In the genomic region with DNA sequence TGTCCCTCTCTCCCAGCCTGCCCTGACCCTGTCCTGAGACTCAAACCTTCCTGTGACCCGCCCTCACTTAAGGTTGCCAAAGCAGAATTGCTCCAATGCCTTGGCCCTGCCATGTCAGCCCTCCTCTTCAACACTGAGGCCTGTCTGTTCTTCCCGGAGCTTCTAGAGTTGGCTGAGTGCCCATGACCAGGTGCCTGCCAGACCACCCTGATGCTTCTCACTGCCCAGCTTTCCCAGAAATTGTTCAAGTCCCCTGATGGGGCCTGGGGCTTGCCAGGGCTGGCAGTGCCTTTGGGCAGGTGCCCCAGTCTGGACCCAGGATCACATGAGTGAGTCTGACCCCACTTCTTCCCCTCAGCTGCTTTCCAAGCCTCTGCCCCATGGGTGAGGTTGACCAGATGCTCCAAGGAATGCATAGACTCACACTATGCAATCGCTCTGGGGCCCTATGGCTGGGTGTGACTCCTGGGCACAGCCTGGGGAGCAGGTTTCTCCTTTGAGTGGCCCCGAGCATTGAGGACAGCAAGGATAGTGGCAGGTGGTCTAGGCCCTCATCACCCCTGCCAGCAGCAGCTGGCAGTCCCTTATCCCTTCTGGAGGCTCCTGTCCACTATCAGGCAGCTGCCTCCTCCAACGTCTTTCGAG, we compare ENCODE assay signal across 29 cellular contexts. TPM values are rescaled to one million over a fixed set of nuclear protein-coding genes. Genes with fewer than 3 reads are reported as not detected.
DNase-seq lines count a peak whose midpoint lies in the region; ATAC-seq and TF ChIP-seq lines count a peak whose summit lies in the region.
"Had no signal": no experiment of that assay in that cellular context is flagged by ENCODE, and none has a peak within 500 bp of the region (broad histone marks: within the 10 kb centered on the region; RNA-seq: fewer than 3 reads in every experiment).

No MANE protein-coding gene starts in this region.

- intact Hi-C loops in natural killer cell (cut with micrococcal nuclease), result no loop called here
- intact Hi-C loops in activated T-helper 1 cell treated with anti-CD3 and anti-CD28 coated beads, Interleukin-12 subunit alpha, Interleukin-12 subunit beta, Interleukin-2, Interleukin-4 antibody, amounts not matched to agents 30 ng/mL and 10 ng/mL and 1 ng/mL, durations not matched to agents 14 hours and 24 hours and 36 hours (cut with micrococcal nuclease), result no loop called here

- H3K36me3 ChIP-seq in osteoblast (ENCODE audit: insufficient read depth, low read length), result no peaks in the 10 kb centered on the region
- H3K36me3 ChIP-seq in BE2C, result no peaks in the 10 kb centered on the region
- H3K36me3 ChIP-seq: heart right ventricle, prostate gland had no signal

- H3K27me3 ChIP-seq in osteoblast (ENCODE audit: insufficient read depth, low read length) (peaks cover 3% of the 10 kb centered on the region), BE2C (no peaks in the 10 kb centered on the region)

- H2AFZ ChIP-seq in osteoblast (ENCODE audit: low read length), result no peak overlapping the region
- H2AFZ ChIP-seq: GM23338 had no signal

- no peaks in the 10 kb centered on the region for H3K36me3 Mint-ChIP-seq in natural killer cell treated with Interleukin-12 subunit alpha and Interleukin-12 subunit beta and Interleukin-15 and Interleukin-18, amount 100 ng/mL, for 72 hours
- H3K36me3 Mint-ChIP-seq in natural killer cell, result no peaks in the 10 kb centered on the region
- H3K36me3 Mint-ChIP-seq in activated T-helper 1 cell treated with anti-CD3 and anti-CD28 coated beads, Interleukin-12 subunit alpha, Interleukin-12 subunit beta, Interleukin-2, Interleukin-4 antibody, amounts not matched to agents 30 ng/mL and 10 ng/mL and 1 ng/mL, durations not matched to agents 14 hours and 24 hours and 36 hours (ENCODE audit: low read depth), result peaks cover 6% of the 10 kb centered on the region
- H3K36me3 Mint-ChIP-seq: type B pancreatic cell had no signal

- H3K9me3 ChIP-seq in osteoblast (ENCODE audit: low read depth, low read length) (no peaks in the 10 kb centered on the region), BE2C (no peaks in the 10 kb centered on the region)
- H3K9me3 ChIP-seq: heart right ventricle, prostate gland had no signal

- H3K4me3 Mint-ChIP-seq in natural killer cell treated with Interleukin-12 subunit alpha and Interleukin-12 subunit beta and Interleukin-15 and Interleukin-18, amount 100 ng/mL, for 72 hours, result no peak overlapping the region
- H3K4me3 Mint-ChIP-seq in natural killer cell, result no peak overlapping the region
- H3K4me3 Mint-ChIP-seq in activated T-helper 1 cell treated with anti-CD3 and anti-CD28 coated beads, Interleukin-12 subunit alpha, Interleukin-12 subunit beta, Interleukin-2, Interleukin-4 antibody, amounts not matched to agents 30 ng/mL and 10 ng/mL and 1 ng/mL, durations not matched to agents 14 hours and 24 hours and 36 hours, result no peak overlapping the region
- H3K4me3 Mint-ChIP-seq: activated CD8-positive, alpha-beta T cell treated with anti-CD3 and anti-CD28 coated beads, Interleukin-2, amount 10 ng/mL, durations not matched to agents 7 days and 5 days; GM23338; type B pancreatic cell had no signal

- DNase-seq in natural killer cell treated with Interleukin-12 subunit alpha and Interleukin-12 subunit beta and Interleukin-15 and Interleukin-18, amount 100 ng/mL, for 72 hours (ENCODE audit: low spot score), result no peak
- DNase-seq in natural killer cell (no peak), osteoblast (ENCODE audit: insufficient read length, low spot score, missing footprints) (peak; percentile 72), COLO829 (ENCODE audit: low spot score) (no peak), BE2C (no peak), NCI-H774 (lab: John Stamatoyannopoulos, UW) (no peak)
- DNase-seq in activated T-helper 1 cell treated with anti-CD3 and anti-CD28 coated beads, Interleukin-12 subunit alpha, Interleukin-12 subunit beta, Interleukin-2, Interleukin-4 antibody, amounts not matched to agents 30 ng/mL and 10 ng/mL and 1 ng/mL, durations not matched to agents 14 hours and 24 hours and 36 hours (ENCODE audit: low spot score), result no peak
- DNase-seq: activated CD8-positive, alpha-beta T cell treated with anti-CD3 and anti-CD28 coated beads, Interleukin-2, amount 10 ng/mL, durations not matched to agents 7 days and 5 days; amniotic stem cell; heart right ventricle; IMR-90; NCI-H1694 treated with DMSO at 0.1 percent for 48 hours; NCI-H2171; NCI-H526; SHP77 treated with DMSO at 0.1 percent for 48 hours; stimulated activated CD4-positive, alpha-beta T cell treated with anti-CD3 and anti-CD28 coated beads, Interleukin-15, amount 100 ng/mL, for 24 hours; stimulated activated CD4-positive, alpha-beta T cell treated with anti-CD3 and anti-CD28 coated beads, Interleukin-4, amount 100 ng/mL, for 4 hours had no signal

- H3K4me2 ChIP-seq in osteoblast (ENCODE audit: insufficient read depth, low read length), result no peak overlapping the region
- H3K4me2 ChIP-seq: GM23338 had no signal

- peak overlapping the region; percentile 56 to 95 for H3K27ac Mint-ChIP-seq in natural killer cell treated with Interleukin-12 subunit alpha and Interleukin-12 subunit beta and Interleukin-15 and Interleukin-18, amount 100 ng/mL, for 72 hours
- H3K27ac Mint-ChIP-seq in natural killer cell, result peak overlapping the region in 1 of 2 donors; percentile 14
- H3K27ac Mint-ChIP-seq in activated T-helper 1 cell treated with anti-CD3 and anti-CD28 coated beads, Interleukin-12 subunit alpha, Interleukin-12 subunit beta, Interleukin-2, Interleukin-4 antibody, amounts not matched to agents 30 ng/mL and 10 ng/mL and 1 ng/mL, durations not matched to agents 14 hours and 24 hours and 36 hours, result peak overlapping the region; percentile 14
- H3K27ac Mint-ChIP-seq: activated CD8-positive, alpha-beta T cell treated with anti-CD3 and anti-CD28 coated beads, Interleukin-2, amount 10 ng/mL, durations not matched to agents 7 days and 5 days; GM23338; type B pancreatic cell had no signal

- H3K4me1 Mint-ChIP-seq in natural killer cell treated with Interleukin-12 subunit alpha and Interleukin-12 subunit beta and Interleukin-15 and Interleukin-18, amount 100 ng/mL, for 72 hours (ENCODE audit: low read depth in 2 of 2), result peaks cover 18 to 31% of the 10 kb centered on the region in 2 donors
- peaks cover 31 to 44% of the 10 kb centered on the region in 2 donors for H3K4me1 Mint-ChIP-seq in natural killer cell
- peaks cover 29% of the 10 kb centered on the region for H3K4me1 Mint-ChIP-seq in activated T-helper 1 cell treated with anti-CD3 and anti-CD28 coated beads, Interleukin-12 subunit alpha, Interleukin-12 subunit beta, Interleukin-2, Interleukin-4 antibody, amounts not matched to agents 30 ng/mL and 10 ng/mL and 1 ng/mL, durations not matched to agents 14 hours and 24 hours and 36 hours (ENCODE audit: low read depth)

- no peak overlapping the region for H3K4me3 ChIP-seq in osteoblast (ENCODE audit: insufficient read depth, low read length)
- no peak overlapping the region for H3K4me3 ChIP-seq in BE2C (ENCODE audit: low read depth, low read length)
- H3K4me3 ChIP-seq: GM23338, heart right ventricle, prostate gland had no signal

- no peaks in the 10 kb centered on the region for H4K20me1 ChIP-seq in osteoblast (ENCODE audit: insufficient read depth, low read length)

- ATAC-seq in natural killer cell treated with Interleukin-12 subunit alpha and Interleukin-12 subunit beta and Interleukin-15 and Interleukin-18, amount 100 ng/mL, for 72 hours, result no peak
- ATAC-seq in natural killer cell, result no peak
- ATAC-seq: activated CD8-positive, alpha-beta T cell treated with anti-CD3 and anti-CD28 coated beads, Interleukin-2, amount 10 ng/mL, durations not matched to agents 7 days and 5 days; GM23338; heart right ventricle; Panc1 had no signal

- H3K4me1 ChIP-seq in osteoblast (ENCODE audit: insufficient read depth, low read length), result peaks cover 4% of the 10 kb centered on the region
- H3K4me1 ChIP-seq in BE2C, result no peaks in the 10 kb centered on the region
- H3K4me1 ChIP-seq: prostate gland had no signal

- H3K27ac ChIP-seq in osteoblast (ENCODE audit: low read depth, low read length), result no peak overlapping the region
- H3K27ac ChIP-seq: heart right ventricle, prostate gland had no signal

- H3K79me2 ChIP-seq in osteoblast (ENCODE audit: insufficient read depth, low read length), result no peaks in the 10 kb centered on the region

- H3K9me3 Mint-ChIP-seq in natural killer cell treated with Interleukin-12 subunit alpha and Interleukin-12 subunit beta and Interleukin-15 and Interleukin-18, amount 100 ng/mL, for 72 hours, result no peaks in the 10 kb centered on the region
- H3K9me3 Mint-ChIP-seq in natural killer cell, result no peaks in the 10 kb centered on the region
- H3K9me3 Mint-ChIP-seq in activated T-helper 1 cell treated with anti-CD3 and anti-CD28 coated beads, Interleukin-12 subunit alpha, Interleukin-12 subunit beta, Interleukin-2, Interleukin-4 antibody, amounts not matched to agents 30 ng/mL and 10 ng/mL and 1 ng/mL, durations not matched to agents 14 hours and 24 hours and 36 hours, result no peaks in the 10 kb centered on the region
- H3K9me3 Mint-ChIP-seq: GM23338, type B pancreatic cell had no signal

- H3K27me3 Mint-ChIP-seq in natural killer cell treated with Interleukin-12 subunit alpha and Interleukin-12 subunit beta and Interleukin-15 and Interleukin-18, amount 100 ng/mL, for 72 hours, result no peaks in the 10 kb centered on the region
- H3K27me3 Mint-ChIP-seq in natural killer cell (ENCODE audit: low read depth in 2 of 2), result no peaks in the 10 kb centered on the region
- peaks cover 20% of the 10 kb centered on the region for H3K27me3 Mint-ChIP-seq in activated T-helper 1 cell treated with anti-CD3 and anti-CD28 coated beads, Interleukin-12 subunit alpha, Interleukin-12 subunit beta, Interleukin-2, Interleukin-4 antibody, amounts not matched to agents 30 ng/mL and 10 ng/mL and 1 ng/mL, durations not matched to agents 14 hours and 24 hours and 36 hours (ENCODE audit: insufficient read depth)

- no peak for TF ChIP-seq CTCF in natural killer cell (IDR thresholded peaks at IDR 0.05)
- TF ChIP-seq CTCF in osteoblast (IDR thresholded peaks at IDR 0.05; ENCODE audit: extremely low read depth, low read depth, low read length), result no peak
- no peak for TF ChIP-seq CTCF in BE2C (IDR thresholded peaks at IDR 0.05; ENCODE audit: low read depth, low read length)

RNA-seq across cellular contexts. Expression of a gene that starts 3.1 kb away (rescaled TPM):
- total RNA-seq in natural killer cell treated with Interleukin-12 subunit alpha and Interleukin-12 subunit beta and Interleukin-15 and Interleukin-18, amount 100 ng/mL, for 72 hours, result 100 to 1,000 TPM; 136 to 155 TPM
- total RNA-seq in natural killer cell (100 to 1,000 TPM; 385 to 498 (median 497) TPM), osteoblast (under 0.01 TPM in 2 replicates)
- 60.9 and 61.2 TPM in 2 replicates for total RNA-seq in activated T-helper 1 cell treated with anti-CD3 and anti-CD28 coated beads, Interleukin-12 subunit alpha, Interleukin-12 subunit beta, Interleukin-2, Interleukin-4 antibody, amounts not matched to agents 30 ng/mL and 10 ng/mL and 1 ng/mL, durations not matched to agents 14 hours and 24 hours and 36 hours
- polyA plus RNA-seq in BE2C (2012; ENCODE audit: insufficient read depth, insufficient read length, low read depth), result 0.37 TPM

RNA-seq across cellular contexts. Expression of a gene that starts 24.6 kb away (rescaled TPM):
- not detected for total RNA-seq in natural killer cell treated with Interleukin-12 subunit alpha and Interleukin-12 subunit beta and Interleukin-15 and Interleukin-18, amount 100 ng/mL, for 72 hours
- total RNA-seq in natural killer cell (not detected), osteoblast (not detected in 2 replicates)
- total RNA-seq in activated T-helper 1 cell treated with anti-CD3 and anti-CD28 coated beads, Interleukin-12 subunit alpha, Interleukin-12 subunit beta, Interleukin-2, Interleukin-4 antibody, amounts not matched to agents 30 ng/mL and 10 ng/mL and 1 ng/mL, durations not matched to agents 14 hours and 24 hours and 36 hours, result not detected in 2 replicates
- not detected for polyA plus RNA-seq in BE2C (2012; ENCODE audit: insufficient read depth, insufficient read length, low read depth)
- total RNA-seq: activated CD8-positive, alpha-beta T cell treated with anti-CD3 and anti-CD28 coated beads, Interleukin-2, amount 10 ng/mL, durations not matched to agents 7 days and 5 days; cerebellum; endothelial cell of umbilical vein; frontal cortex; GM23338; heart right ventricle; IMR-90; kidney epithelial cell; liver; myocyte; prostate gland; subcutaneous adipose tissue; T-helper 2 cell treated with Interferon-gamma antibody and Interleukin-4, amounts not matched to agents 100 ng/mL and 5 ng/mL, for 36 hours had no signal
- polyA plus RNA-seq: endothelial cell of umbilical vein, GM23338, heart right ventricle, IMR-90, liver had no signal

RNA-seq across cellular contexts. Expression of a gene that starts 44.0 kb away (rescaled TPM):
- not detected for total RNA-seq in natural killer cell treated with Interleukin-12 subunit alpha and Interleukin-12 subunit beta and Interleukin-15 and Interleukin-18, amount 100 ng/mL, for 72 hours
- not detected for total RNA-seq in natural killer cell
- 0.21 TPM in 1 of 2 replicates, not detected in the other for total RNA-seq in activated T-helper 1 cell treated with anti-CD3 and anti-CD28 coated beads, Interleukin-12 subunit alpha, Interleukin-12 subunit beta, Interleukin-2, Interleukin-4 antibody, amounts not matched to agents 30 ng/mL and 10 ng/mL and 1 ng/mL, durations not matched to agents 14 hours and 24 hours and 36 hours
- total RNA-seq in osteoblast, result 4.7 TPM in 1 of 2 replicates, not detected in the other
- not detected for polyA plus RNA-seq in BE2C (2012; ENCODE audit: insufficient read depth, insufficient read length, low read depth)
- total RNA-seq: activated CD8-positive, alpha-beta T cell treated with anti-CD3 and anti-CD28 coated beads, Interleukin-2, amount 10 ng/mL, durations not matched to agents 7 days and 5 days; T-helper 2 cell treated with Interferon-gamma antibody and Interleukin-4, amounts not matched to agents 100 ng/mL and 5 ng/mL, for 36 hours had no signal

Comparison
In these comparisons a context has a peak if more than half of its experiments do, and no peak if none do; other contexts are left out.
1. RNA of a gene that starts 3.1 kb away (total RNA-seq): 385 to 498 TPM in natural killer cell, 136 to 155 TPM in natural killer cell treated with Interleukin-12 subunit alpha and Interleukin-12 subunit beta and Interleukin-15 and Interleukin-18, amount 100 ng/mL, for 72 hours and 60.9 to 61.2 TPM in activated T-helper 1 cell treated with anti-CD3 and anti-CD28 coated beads, Interleukin-12 subunit alpha, Interleukin-12 subunit beta, Interleukin-2, Interleukin-4 antibody, amounts not matched to agents 30 ng/mL and 10 ng/mL and 1 ng/mL, durations not matched to agents 14 hours and 24 hours and 36 hours; under 0.01 TPM in osteoblast; every median in the first group is over 10 times any median in the second.